Comparison of ENCODE assay signal across 8 cellular contexts in the genomic region with DNA sequence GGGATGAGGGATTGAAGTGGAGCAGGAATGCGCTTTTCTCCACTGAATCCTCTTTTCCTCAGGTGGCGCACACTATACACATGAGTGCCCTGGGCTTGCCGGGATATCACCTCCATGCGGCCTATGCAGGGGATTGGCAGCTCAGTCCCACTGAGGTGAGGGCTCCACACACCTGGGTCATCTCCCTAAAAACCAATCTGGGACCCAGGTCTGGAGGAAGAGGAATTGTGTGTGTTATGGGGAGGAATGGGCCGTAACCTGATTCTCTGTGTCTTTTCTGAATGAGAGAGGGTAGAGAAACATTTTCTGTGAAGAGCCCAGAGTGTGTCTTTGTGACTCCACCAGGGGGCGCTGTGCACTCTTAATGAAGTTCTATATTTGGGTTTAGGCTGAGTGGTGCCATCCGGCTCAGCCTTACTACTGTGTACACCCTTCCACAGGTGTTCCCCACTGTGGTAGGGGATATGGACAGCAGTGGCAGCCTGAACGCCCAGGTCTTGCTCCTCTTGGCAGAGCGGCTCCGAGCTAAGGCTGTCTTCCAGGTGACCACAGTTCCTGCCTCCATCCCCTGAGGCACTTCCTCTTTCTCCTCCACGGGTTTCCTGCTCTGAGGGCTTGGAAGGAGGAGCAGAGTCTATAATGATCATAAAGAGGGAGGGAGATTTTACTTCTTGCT. TPM values are rescaled to one million over a fixed set of nuclear protein-coding genes. Genes with fewer than 3 reads are reported as not detected.
A peak's percentile ranks its signal among the peaks of the same experiment; 100 is the strongest.
DNase-seq lines count a peak whose midpoint lies in the region; ATAC-seq and TF ChIP-seq lines count a peak whose summit lies in the region.

No MANE protein-coding gene starts in this region.

- intact Hi-C loops in left ventricle myocardium superior (cut with micrococcal nuclease) = loop anchor here (10.0 kb wide), 2 partner anchors 77 to 157 kb away; a partner anchor contains a TSS
- intact Hi-C loops in psoas muscle (cut with DNase I) = loop anchor here (2.0 to 5.0 kb wide), 4 partner anchors 65 to 155 kb away; a partner anchor contains a TSS

- WGBS in psoas muscle, 3 donors = 47 to 49% (median 48%) methylated on average over 11 of the region's 11 CpGs
- WGBS in upper lobe of left lung, 2 donors = 22 to 36% methylated on average over 8 to 11 of the region's 11 CpGs

- H3K36me3 Mint-ChIP-seq in HFFc6 (ENCODE audit: low read depth) = peaks cover 5% of the 10 kb centered on the region; the same call in 1 of the 2 replicates
- H3K36me3 Mint-ChIP-seq in T-helper 1 cell treated with Interleukin-12 subunit alpha and Interleukin-12 subunit beta and Interleukin-4 antibody, amounts not matched to agents 30 μg/mL and 1 μg/mL, for 36 hours (ENCODE audit: low read depth) = peaks cover 26% of the 10 kb centered on the region

- peak overlapping the region; percentile 99 for H3K4me3 Mint-ChIP-seq in HFFc6
- peak overlapping the region; percentile 98 for H3K4me3 Mint-ChIP-seq in T-helper 1 cell treated with Interleukin-12 subunit alpha and Interleukin-12 subunit beta and Interleukin-4 antibody, amounts not matched to agents 30 μg/mL and 1 μg/mL, for 36 hours

- H3K27ac Mint-ChIP-seq in HFFc6 = peak overlapping the region; percentile 92
- H3K27ac Mint-ChIP-seq in T-helper 1 cell treated with Interleukin-12 subunit alpha and Interleukin-12 subunit beta and Interleukin-4 antibody, amounts not matched to agents 30 μg/mL and 1 μg/mL, for 36 hours = peak overlapping the region; percentile 85

- H3K9me3 ChIP-seq in psoas muscle (no peaks in the 10 kb centered on the region), upper lobe of left lung (no peaks in the 10 kb centered on the region)

- peaks cover 1% of the 10 kb centered on the region for H3K27me3 Mint-ChIP-seq in HFFc6 (ENCODE audit: insufficient read depth)
- H3K27me3 Mint-ChIP-seq in T-helper 1 cell treated with Interleukin-12 subunit alpha and Interleukin-12 subunit beta and Interleukin-4 antibody, amounts not matched to agents 30 μg/mL and 1 μg/mL, for 36 hours (ENCODE audit: low read depth) = no peaks in the 10 kb centered on the region

- TF ChIP-seq POLR2A in upper lobe of left lung (IDR thresholded peaks at IDR 0.05) = no peak

- H3K4me1 ChIP-seq in psoas muscle = peaks cover 12% of the 10 kb centered on the region
- H3K4me1 ChIP-seq in upper lobe of left lung = peaks cover 13 to 29% (median 26%) of the 10 kb centered on the region in 4 donors

- DNase-seq in DMS53 treated with DMSO at 0.1 percent for 48 hours (lab: John Stamatoyannopoulos, UW; ENCODE audit: unreplicated experiment) (peak; percentile 80), HFFc6 (peak; percentile 71), NCI-H1694 treated with DMSO at 0.1 percent for 48 hours (lab: John Stamatoyannopoulos, UW) (peak; percentile 85), amniotic stem cell (lab: John Stamatoyannopoulos, UW) (peak; percentile 56), left ventricle myocardium superior (peak; percentile 88), psoas muscle (peak; percentile 87 to 92), upper lobe of left lung (peak in 1 of 2 donors; percentile 81)

- TF ChIP-seq CTCF in HFFc6 (IDR thresholded peaks at IDR 0.05) (peak; percentile 98), psoas muscle (IDR thresholded peaks at IDR 0.05) (peak; percentile 93), upper lobe of left lung (IDR thresholded peaks at IDR 0.05) (peak; percentile 83 to 95 (median 89))

- H3K9me3 Mint-ChIP-seq in HFFc6 = no peaks in the 10 kb centered on the region
- no peaks in the 10 kb centered on the region for H3K9me3 Mint-ChIP-seq in T-helper 1 cell treated with Interleukin-12 subunit alpha and Interleukin-12 subunit beta and Interleukin-4 antibody, amounts not matched to agents 30 μg/mL and 1 μg/mL, for 36 hours

- peaks cover 29% of the 10 kb centered on the region for H3K4me1 Mint-ChIP-seq in HFFc6 (ENCODE audit: low read depth)
- H3K4me1 Mint-ChIP-seq in T-helper 1 cell treated with Interleukin-12 subunit alpha and Interleukin-12 subunit beta and Interleukin-4 antibody, amounts not matched to agents 30 μg/mL and 1 μg/mL, for 36 hours (ENCODE audit: low read depth) = peaks cover 26% of the 10 kb centered on the region

- H3K4me3 ChIP-seq in psoas muscle (peak overlapping the region; percentile 85), upper lobe of left lung (peak overlapping the region in 2 of 4 donors; percentile 33 to 75)

- H3K27me3 ChIP-seq in psoas muscle (ENCODE audit: insufficient read depth in 3 of 3, low read length in 2 of 3) (no peaks in the 10 kb centered on the region), upper lobe of left lung (no peaks in the 10 kb centered on the region)

- ATAC-seq in left ventricle myocardium superior (peak; percentile 63), psoas muscle (peak; percentile 61 to 76 (median 66)), upper lobe of left lung (ENCODE audit: low FRiP score in 2 of 2) (peak; percentile 71 to 82)

- peak overlapping the region; percentile 77 for H3K27ac ChIP-seq in psoas muscle
- peak overlapping the region in 2 of 4 donors; percentile 65 to 80 for H3K27ac ChIP-seq in upper lobe of left lung

- no peak for TF ChIP-seq EP300 in upper lobe of left lung (IDR thresholded peaks at IDR 0.05)

- H3K36me3 ChIP-seq in psoas muscle (ENCODE audit: insufficient read depth in 1 of 2, low read depth in 1 of 2) (peaks cover 8 to 32% of the 10 kb centered on the region in 2 donors), upper lobe of left lung (peaks cover 4 to 31% (median 24%) of the 10 kb centered on the region in 4 donors)

RNA-seq across cellular contexts. Expression of a gene that starts 1.5 kb away (rescaled TPM):
- total RNA-seq in HFFc6 (2021; fragmentation: NEBNext Ultra II Directional; extraction: Animal tissue kit (Norgen Biotek cat#: 25700)) = 10 to 100 TPM in 5 of 6 experiments, 1 to 10 TPM in 1; 9.8 to 13.6 (median 10.6) TPM
- 41.8 TPM for total RNA-seq in left ventricle myocardium superior
- total RNA-seq in psoas muscle = 10 to 100 TPM; 10.0 to 39.2 (median 27.5) TPM
- 10 to 100 TPM; 26.4 to 38.3 (median 32.4) TPM for polyA plus RNA-seq in psoas muscle
- total RNA-seq in upper lobe of left lung = 10 to 100 TPM in 3 of 6 donors, 1 to 10 TPM in 3; 3.1 to 14.4 (median 9.9) TPM

RNA-seq across cellular contexts. Expression of a gene that starts 3.9 kb away (rescaled TPM):
- total RNA-seq in HFFc6 (2021; fragmentation: NEBNext Ultra II Directional; extraction: Animal tissue kit (Norgen Biotek cat#: 25700)) = not detected
- total RNA-seq in left ventricle myocardium superior = not detected
- total RNA-seq in psoas muscle = under 1 TPM in 1 of 4 donors, not detected in 3; 0.86 TPM
- not detected for polyA plus RNA-seq in psoas muscle
- total RNA-seq in upper lobe of left lung = 1 to 10 TPM in 2 of 6 donors, not detected in 4; 2.5 to 3.7 TPM

RNA-seq across cellular contexts. Expression of a gene that starts 10.7 kb away (rescaled TPM):
- total RNA-seq in HFFc6 (2021; fragmentation: NEBNext Ultra II Directional; extraction: Animal tissue kit (Norgen Biotek cat#: 25700)) = not detected
- total RNA-seq in left ventricle myocardium superior (not detected), psoas muscle (not detected), upper lobe of left lung (not detected)
- under 1 TPM; 0.17 to 0.42 (median 0.25) TPM for polyA plus RNA-seq in psoas muscle

RNA-seq across cellular contexts. Expression of a gene that starts 12.2 kb away (rescaled TPM):
- total RNA-seq in HFFc6 (2021; fragmentation: NEBNext Ultra II Directional; extraction: Animal tissue kit (Norgen Biotek cat#: 25700)) = 1 to 10 TPM in 1 of 6 experiments, under 1 TPM in 4, not detected in 1; 0.33 to 1.0 (median 0.53) TPM
- total RNA-seq in left ventricle myocardium superior (24.8 TPM), psoas muscle (10 to 100 TPM in 2 of 4 donors, 1 to 10 TPM in 2; 3.3 to 11.3 (median 9.7) TPM), upper lobe of left lung (100 to 1,000 TPM in 5 of 6 donors, 10 to 100 TPM in 1; 75.4 to 233 (median 176) TPM)
- 10 to 100 TPM in 2 of 3 donors, 1 to 10 TPM in 1; 8.3 to 23.5 (median 12.4) TPM for polyA plus RNA-seq in psoas muscle

RNA-seq across cellular contexts. Expression of a gene that starts 25.2 kb away (rescaled TPM):
- 10 to 100 TPM; 81.5 to 90.8 (median 85.8) TPM for total RNA-seq in HFFc6 (2021; fragmentation: NEBNext Ultra II Directional; extraction: Animal tissue kit (Norgen Biotek cat#: 25700))
- total RNA-seq in left ventricle myocardium superior (335 TPM), psoas muscle (100 to 1,000 TPM; 204 to 336 (median 272) TPM), upper lobe of left lung (100 to 1,000 TPM in 2 of 6 donors, 10 to 100 TPM in 4; 65.7 to 194 (median 84.4) TPM)
- polyA plus RNA-seq in psoas muscle = 100 to 1,000 TPM; 207 to 270 (median 232) TPM
